Comparison of ENCODE assay signal across 1 cellular context in genomic region chr16:66522816-66523590, GRCh38.
TF ChIP-seq lines count a peak whose summit lies in the region.

No MANE protein-coding gene starts in this region.

TF ChIP-seq in HCT116, 20 proteins besides CTCF, POLR2A, EP300 and RAD21:
- TF ChIP-seq ATF3 (IDR thresholded peaks at IDR 0.05): no peak
- TF ChIP-seq ZNF274 (IDR thresholded peaks at IDR 0.05; ENCODE audit: low read depth, low read length): no peak
- no peak for TF ChIP-seq EGR1 (IDR thresholded peaks at IDR 0.05; ENCODE audit: low read depth)
- TF ChIP-seq SRF (IDR thresholded peaks at IDR 0.05; ENCODE audit: low read depth): no peak
- no peak for TF ChIP-seq MAX (IDR thresholded peaks at IDR 0.05)
- no peak for TF ChIP-seq CBX3 (IDR thresholded peaks at IDR 0.05; ENCODE audit: low read depth)
